1 cellular context compared by ENCODE assay signal in the genomic region with DNA sequence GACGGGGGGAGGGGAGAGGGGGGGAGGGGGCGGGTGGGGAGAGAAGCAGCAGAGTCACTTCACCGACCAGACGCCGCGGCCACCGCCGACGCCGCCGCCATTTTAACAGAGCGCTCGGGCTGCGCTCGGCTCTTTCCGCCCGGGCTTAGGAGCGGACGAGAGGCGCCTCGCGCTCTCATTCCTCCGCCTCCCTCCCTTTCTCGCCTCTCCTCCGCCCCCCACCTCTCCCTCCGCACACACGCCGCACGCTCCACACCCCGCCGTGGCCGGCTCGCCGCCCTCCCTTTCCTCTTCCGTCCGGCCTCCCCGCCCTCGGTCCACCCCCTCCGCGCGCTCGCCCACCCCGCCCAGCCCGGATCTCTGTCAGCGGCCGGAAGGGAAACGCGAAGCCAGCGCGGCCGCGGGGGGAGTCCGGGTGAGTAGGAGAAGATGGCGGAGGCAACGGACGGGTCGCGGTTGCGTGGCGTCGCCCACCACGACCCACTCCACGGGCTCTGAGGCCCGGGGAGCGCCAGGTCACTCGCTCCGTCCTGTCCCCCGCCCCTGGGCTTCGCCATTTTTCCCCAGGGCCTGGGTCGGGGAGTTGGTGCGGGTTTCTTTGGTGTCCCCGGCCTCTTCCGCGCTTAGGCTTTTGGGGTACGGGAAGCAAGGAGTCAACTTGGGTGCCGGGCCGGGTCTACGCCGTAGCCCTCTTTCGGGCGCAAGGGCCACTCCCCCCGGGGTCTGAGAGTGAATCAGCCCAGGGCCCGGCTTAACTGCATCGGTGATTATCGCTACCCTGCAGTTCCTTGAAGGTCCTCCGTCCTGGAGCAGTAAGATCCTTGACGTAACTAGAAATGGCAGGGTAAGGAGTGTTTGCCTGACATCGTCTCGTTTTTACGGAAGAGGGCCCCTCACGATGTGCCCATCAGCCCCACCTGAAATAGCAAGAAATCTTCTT.
A peak's percentile ranks its signal among the peaks of the same experiment; 100 is the strongest.
TF ChIP-seq lines count a peak whose summit lies in the region.

USP34 (minus strand) TSS at position 123 of the 940 bp plus-strand sequence. CDS start 395 bp downstream, outside the sequence.

TF ChIP-seq in K562, 482 proteins besides CTCF, POLR2A, EP300 and RAD21 (continued from another document and continues in another):
- TF ChIP-seq PBX2 (CRISPR knock-in tag; IDR thresholded peaks at IDR 0.05; ENCODE audit: low read depth) (no peak), PBX2 (tag; conservative IDR thresholded peaks at IDR 0.05; ENCODE audit: low read depth) (no peak), ZFP30 (CRISPR knock-in tag; IDR thresholded peaks at IDR 0.05; ENCODE audit: borderline replicate concordance) (no peak), CBX8 (IDR thresholded peaks at IDR 0.05; ENCODE audit: borderline replicate concordance, extremely low read depth, low read depth, low read length, poor library complexity, severe bottlenecking) (no peak), JUN (IDR thresholded peaks at IDR 0.05; ENCODE audit: borderline replicate concordance, low read depth, low read length) (no peak; the same call in 1 of the 2 replicates), JUN (CRISPR knock-in tag; IDR thresholded peaks at IDR 0.05; ENCODE audit: borderline replicate concordance) (no peak), YY1 (IDR thresholded peaks at IDR 0.05; ENCODE audit: borderline replicate concordance in 1 of 3, control insufficient read depth in 1 of 3, extremely low read depth in 1 of 3, insufficient read depth in 3 of 3, insufficient read length in 1 of 3, insufficient replicate concordance in 2 of 3, low read depth in 1 of 3, low read length in 2 of 3) (peak; percentile 68 to 85 (median 83)), SMAD1 (IDR thresholded peaks at IDR 0.05; ENCODE audit: low read depth, low read length, partially characterized antibody) (no peak), ZNF512 (tag; IDR thresholded peaks at IDR 0.05) (no peak), NONO (IDR thresholded peaks at IDR 0.05; ENCODE audit: low read depth in 2 of 2, low read length in 1 of 2) (no peak; a peak in 1 of 4 replicates), MAFG (tag; conservative IDR thresholded peaks at IDR 0.05) (no peak), IRF1 (CRISPR knock-in tag; IDR thresholded peaks at IDR 0.05; ENCODE audit: borderline replicate concordance) (0 out of 2 replicates have a peak, but pooled peaks have one; percentile 51), WHSC1 (IDR thresholded peaks at IDR 0.05; ENCODE audit: low read length) (no peak), SREBF2 (CRISPR knock-in tag; IDR thresholded peaks at IDR 0.05) (0 out of 2 replicates have a peak, but pooled peaks have one; percentile 55), HNRNPH1 (optimal IDR thresholded peaks at IDR 0.05; ENCODE audit: low read depth, low read length) (no peak), POLR2H (tag; IDR thresholded peaks at IDR 0.05; ENCODE audit: low read depth) (peak; percentile 87), PRPF4 (IDR thresholded peaks at IDR 0.05; ENCODE audit: insufficient read depth, low read depth, low read length, poor library complexity, severe bottlenecking) (peak; percentile 29), ZBTB33 (CRISPR knock-in tag; IDR thresholded peaks at IDR 0.05) (no peak), SMARCA5 (IDR thresholded peaks at IDR 0.05) (no peak), KAT7 (CRISPR knock-in tag; IDR thresholded peaks at IDR 0.05; ENCODE audit: borderline replicate concordance) (0 out of 2 replicates have a peak, but pooled peaks have one; percentile 61), ZNF12 (CRISPR knock-in tag; IDR thresholded peaks at IDR 0.05) (0 out of 2 replicates have a peak, but pooled peaks have one; percentile 52), U2AF1 (optimal IDR thresholded peaks at IDR 0.05; ENCODE audit: low read depth, low read length) (no peak), TEAD1 (CRISPR knock-in tag; IDR thresholded peaks at IDR 0.05) (peak in 1 of 2 experiments; percentile 72; a peak in 2 of 4 replicates), ZNF41 (CRISPR knock-in tag; conservative IDR thresholded peaks at IDR 0.05) (no peak), RCOR1 (IDR thresholded peaks at IDR 0.05; ENCODE audit: borderline replicate concordance in 1 of 2, low read depth in 2 of 2, low read length in 2 of 2) (no peak), ETV6 (IDR thresholded peaks at IDR 0.05; ENCODE audit: borderline replicate concordance in 1 of 2, low read depth in 2 of 2, low read length in 1 of 2) (no peak), ETV6 (CRISPR knock-in tag; IDR thresholded peaks at IDR 0.05; ENCODE audit: borderline replicate concordance) (no peak), SMAD3 (CRISPR knock-in tag; conservative IDR thresholded peaks at IDR 0.05) (no peak), PML (IDR thresholded peaks at IDR 0.05; ENCODE audit: low read length) (peak; percentile 80), NEUROD1 (IDR thresholded peaks at IDR 0.05; ENCODE audit: borderline replicate concordance, low read depth, low read length, partially characterized antibody) (peak; percentile 43), FOXO4 (CRISPR knock-in tag; IDR thresholded peaks at IDR 0.05) (no peak), PYGO2 (tag; IDR thresholded peaks at IDR 0.05) (no peak), CBFA2T2 (conservative IDR thresholded peaks at IDR 0.05) (no peak), ZC3H11A (IDR thresholded peaks at IDR 0.05; ENCODE audit: low read depth, low read length) (no peak), ZNF695 (CRISPR knock-in tag; IDR thresholded peaks at IDR 0.05) (no peak), NFXL1 (CRISPR knock-in tag; IDR thresholded peaks at IDR 0.05) (no peak), TCF7 (IDR thresholded peaks at IDR 0.05; ENCODE audit: borderline replicate concordance) (no peak), ZNF830 (CRISPR knock-in tag; IDR thresholded peaks at IDR 0.05) (0 out of 2 replicates have a peak, but pooled peaks have one; percentile 54), CHAMP1 (IDR thresholded peaks at IDR 0.05) (no peak), CHD2 (IDR thresholded peaks at IDR 0.05; ENCODE audit: low read depth, low read length) (no peak), ZNF408 (CRISPR knock-in tag; IDR thresholded peaks at IDR 0.05; ENCODE audit: low read depth) (no peak)
- TF ChIP-seq, protein P1, sequence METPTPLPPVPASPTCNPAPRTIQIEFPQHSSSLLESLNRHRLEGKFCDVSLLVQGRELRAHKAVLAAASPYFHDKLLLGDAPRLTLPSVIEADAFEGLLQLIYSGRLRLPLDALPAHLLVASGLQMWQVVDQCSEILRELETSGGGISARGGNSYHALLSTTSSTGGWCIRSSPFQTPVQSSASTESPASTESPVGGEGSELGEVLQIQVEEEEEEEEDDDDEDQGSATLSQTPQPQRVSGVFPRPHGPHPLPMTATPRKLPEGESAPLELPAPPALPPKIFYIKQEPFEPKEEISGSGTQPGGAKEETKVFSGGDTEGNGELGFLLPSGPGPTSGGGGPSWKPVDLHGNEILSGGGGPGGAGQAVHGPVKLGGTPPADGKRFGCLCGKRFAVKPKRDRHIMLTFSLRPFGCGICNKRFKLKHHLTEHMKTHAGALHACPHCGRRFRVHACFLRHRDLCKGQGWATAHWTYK (CRISPR knock-in tag; IDR thresholded peaks at IDR 0.05) = 0 out of 2 replicates have a peak, but pooled peaks have one; percentile 48
- TF ChIP-seq, protein P2, sequence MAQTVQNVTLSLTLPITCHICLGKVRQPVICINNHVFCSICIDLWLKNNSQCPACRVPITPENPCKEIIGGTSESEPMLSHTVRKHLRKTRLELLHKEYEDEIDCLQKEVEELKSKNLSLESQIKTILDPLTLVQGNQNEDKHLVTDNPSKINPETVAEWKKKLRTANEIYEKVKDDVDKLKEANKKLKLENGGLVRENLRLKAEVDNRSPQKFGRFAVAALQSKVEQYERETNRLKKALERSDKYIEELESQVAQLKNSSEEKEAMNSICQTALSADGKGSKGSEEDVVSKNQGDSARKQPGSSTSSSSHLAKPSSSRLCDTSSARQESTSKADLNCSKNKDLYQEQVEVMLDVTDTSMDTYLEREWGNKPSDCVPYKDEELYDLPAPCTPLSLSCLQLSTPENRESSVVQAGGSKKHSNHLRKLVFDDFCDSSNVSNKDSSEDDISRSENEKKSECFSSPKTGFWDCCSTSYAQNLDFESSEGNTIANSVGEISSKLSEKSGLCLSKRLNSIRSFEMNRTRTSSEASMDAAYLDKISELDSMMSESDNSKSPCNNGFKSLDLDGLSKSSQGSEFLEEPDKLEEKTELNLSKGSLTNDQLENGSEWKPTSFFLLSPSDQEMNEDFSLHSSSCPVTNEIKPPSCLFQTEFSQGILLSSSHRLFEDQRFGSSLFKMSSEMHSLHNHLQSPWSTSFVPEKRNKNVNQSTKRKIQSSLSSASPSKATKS (CRISPR knock-in tag; IDR thresholded peaks at IDR 0.05) = no peak
- TF ChIP-seq, protein P3, sequence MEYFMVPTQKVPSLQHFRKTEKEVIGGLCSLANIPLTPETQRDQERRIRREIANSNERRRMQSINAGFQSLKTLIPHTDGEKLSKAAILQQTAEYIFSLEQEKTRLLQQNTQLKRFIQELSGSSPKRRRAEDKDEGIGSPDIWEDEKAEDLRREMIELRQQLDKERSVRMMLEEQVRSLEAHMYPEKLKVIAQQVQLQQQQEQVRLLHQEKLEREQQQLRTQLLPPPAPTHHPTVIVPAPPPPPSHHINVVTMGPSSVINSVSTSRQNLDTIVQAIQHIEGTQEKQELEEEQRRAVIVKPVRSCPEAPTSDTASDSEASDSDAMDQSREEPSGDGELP (CRISPR knock-in tag; IDR thresholded peaks at IDR 0.05; ENCODE audit: borderline replicate concordance) = peak; percentile 47; the same call in 1 of the 2 replicates
